ENCODE assay signal across 8 cellular contexts in genomic region chr18:12947355-12948054, GRCh38. TPM values are rescaled to one million over a fixed set of nuclear protein-coding genes. Genes with fewer than 3 reads are reported as not detected.
DNase-seq lines count a peak whose midpoint lies in the region; ATAC-seq and TF ChIP-seq lines count a peak whose summit lies in the region.

Gene SEH1L (plus strand): TSS chr18:12948011. CDS start chr18:12948122, 111 bp downstream.

- peak; percentile 71 for TF ChIP-seq POLR2A in Raji (IDR thresholded peaks at IDR 0.05; ENCODE audit: insufficient read depth, low read depth, low read length)

- H3K9me3 Mint-ChIP-seq in natural killer cell treated with Interleukin-12 subunit alpha and Interleukin-12 subunit beta and Interleukin-15 and Interleukin-18, amount 100 ng/mL, for 72 hours: no peaks in the 10 kb centered on the region

- H3K4me3 ChIP-seq in H7 (ENCODE audit: insufficient read depth, low read depth, low read length): peak within 1 kb of the TSS; percentile 74

- no peaks in the 10 kb centered on the region for H3K27me3 ChIP-seq in H7 (ENCODE audit: control insufficient read depth, insufficient read depth, low read length)

- no peaks in the 10 kb centered on the region for H3K36me3 Mint-ChIP-seq in natural killer cell treated with Interleukin-12 subunit alpha and Interleukin-12 subunit beta and Interleukin-15 and Interleukin-18, amount 100 ng/mL, for 72 hours

- ATAC-seq in natural killer cell treated with Interleukin-12 subunit alpha and Interleukin-12 subunit beta and Interleukin-15 and Interleukin-18, amount 100 ng/mL, for 72 hours: peak; percentile 96

- no peaks in the 10 kb centered on the region; the same call in 1 of the 2 replicates for H3K36me3 ChIP-seq in H7 (replicated peaks; ENCODE audit: control insufficient read depth, insufficient read depth, low read length)

- H3K4me1 Mint-ChIP-seq in natural killer cell treated with Interleukin-12 subunit alpha and Interleukin-12 subunit beta and Interleukin-15 and Interleukin-18, amount 100 ng/mL, for 72 hours (ENCODE audit: low read depth in 2 of 2): peaks cover 25 to 35% of the 10 kb centered on the region in 2 donors

- DNase-seq in EH (ENCODE audit: low read depth) (peak; percentile 98), H7 (peak; percentile 99), M059J (ENCODE audit: low read depth) (peak; percentile 91), fibroblast of peridontal ligament (ENCODE audit: extremely low read depth) (peak; percentile 97)
- peak; percentile 99 for DNase-seq in activated T-helper 9 cell treated with anti-CD3 and anti-CD28 coated beads, Interleukin-2, amount 50 U/mL, for 16 hours (ENCODE audit: low read depth)
- peak; percentile 100 for DNase-seq in natural killer cell treated with Interleukin-12 subunit alpha and Interleukin-12 subunit beta and Interleukin-15 and Interleukin-18, amount 100 ng/mL, for 72 hours (ENCODE audit: low spot score)
- DNase-seq in stimulated activated naive CD4-positive, alpha-beta T cell treated with Interleukin-2 at 50 U/mL for 16 hours (lab: John Stamatoyannopoulos, UW): peak; percentile 99

- peak within 1 kb of the TSS; percentile 99 for H3K4me3 Mint-ChIP-seq in natural killer cell treated with Interleukin-12 subunit alpha and Interleukin-12 subunit beta and Interleukin-15 and Interleukin-18, amount 100 ng/mL, for 72 hours

- no peaks in the 10 kb centered on the region for H3K27me3 Mint-ChIP-seq in natural killer cell treated with Interleukin-12 subunit alpha and Interleukin-12 subunit beta and Interleukin-15 and Interleukin-18, amount 100 ng/mL, for 72 hours

- peak within 1 kb of the TSS; percentile 91 for H3K27ac Mint-ChIP-seq in natural killer cell treated with Interleukin-12 subunit alpha and Interleukin-12 subunit beta and Interleukin-15 and Interleukin-18, amount 100 ng/mL, for 72 hours

RNA-seq across cellular contexts. Expression of gene SEH1L, which starts in this region (rescaled TPM):
- total RNA-seq in H7 (2014; rRNA removed; shearing (Covaris generic)): 29.3 and 40.5 TPM in 2 replicates
- 28.0 and 40.9 TPM in 2 replicates for total RNA-seq in M059J (2014; rRNA removed; shearing (Covaris generic))
- 100 to 1,000 TPM in 1 of 2 donors, 10 to 100 TPM in 1; 67.2 to 102 TPM for total RNA-seq in natural killer cell treated with Interleukin-12 subunit alpha and Interleukin-12 subunit beta and Interleukin-15 and Interleukin-18, amount 100 ng/mL, for 72 hours

Comparison
In these comparisons a context has a peak if more than half of its experiments do, and no peak if none do; other contexts are left out.
1. Peak in every context shown above with its lines: DNase-seq, ATAC-seq and H3K4me3 ChIP-seq.